ENCODE assay signal across 1 cellular context in genomic region chr7:149731207-149731955, GRCh38.
TF ChIP-seq lines count a peak whose summit lies in the region.

No MANE protein-coding gene starts in this region.

TF ChIP-seq in WTC11, 78 proteins besides CTCF, POLR2A, EP300 and RAD21 (continued from another document):
- TF ChIP-seq ZNF281 (CRISPR knock-in tag; IDR thresholded peaks at IDR 0.05) (no peak), SMAD4 (CRISPR knock-in tag; IDR thresholded peaks at IDR 0.05) (no peak), CREB1 (CRISPR knock-in tag; IDR thresholded peaks at IDR 0.05) (no peak), USF2 (CRISPR knock-in tag; IDR thresholded peaks at IDR 0.05) (no peak), JUN (CRISPR knock-in tag; IDR thresholded peaks at IDR 0.05) (no peak), MXD4 (CRISPR knock-in tag; IDR thresholded peaks at IDR 0.05; ENCODE audit: borderline replicate concordance) (no peak), TEAD4 (CRISPR knock-in tag; IDR thresholded peaks at IDR 0.05) (no peak), SP1 (CRISPR knock-in tag; conservative IDR thresholded peaks at IDR 0.05) (no peak), HMGA2 (CRISPR knock-in tag; IDR thresholded peaks at IDR 0.05) (no peak), RELA (CRISPR knock-in tag; IDR thresholded peaks at IDR 0.05; ENCODE audit: borderline replicate concordance) (no peak), TP53 (CRISPR knock-in tag; IDR thresholded peaks at IDR 0.05) (no peak)
